In the genomic region with DNA sequence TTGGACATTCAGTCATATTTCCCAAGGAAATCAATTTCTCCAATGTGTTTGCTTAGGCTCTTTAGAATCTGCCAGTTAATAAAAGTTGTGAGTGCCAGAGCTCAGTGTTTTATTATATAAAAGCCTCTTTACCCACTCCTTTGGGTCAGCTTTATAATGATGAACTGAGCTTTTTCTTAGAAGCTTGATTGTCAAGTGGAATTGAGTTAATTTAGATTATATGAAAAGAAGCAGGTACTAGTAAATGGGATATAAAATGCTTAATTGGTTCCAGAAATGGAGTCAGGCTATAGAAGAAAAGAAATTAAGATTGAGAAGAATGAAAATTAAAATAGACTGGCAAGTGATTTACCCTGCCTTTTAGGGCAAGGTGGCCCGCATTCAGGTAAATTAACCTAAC, we compare ENCODE assay signal across 28 cellular contexts.
"Had no signal": no experiment of that assay in that cellular context is flagged by ENCODE, and none has a peak within 500 bp of the region (broad histone marks: within the 10 kb centered on the region; RNA-seq: fewer than 3 reads in every experiment).

No MANE protein-coding gene starts in this region.

- H3K27me3 ChIP-seq: ascending aorta, breast epithelium had no signal

- DNase-seq: activated CD4-positive, alpha-beta memory T cell treated with anti-CD3 and anti-CD28 coated beads, Interleukin-2, amount 10 ng/mL, durations not matched to agents 7 days and 5 days; activated CD4-positive, alpha-beta T cell treated with anti-CD3 and anti-CD28 coated beads for 1 hour; activated CD4-positive, alpha-beta T cell treated with anti-CD3 and anti-CD28 coated beads for 36 hours; activated CD4-positive, alpha-beta T cell treated with anti-CD3 and anti-CD28 coated beads for 48 hours; activated CD4-positive, alpha-beta T cell treated with anti-CD3 and anti-CD28 coated beads, Interleukin-2, amount 10 ng/mL, durations not matched to agents 7 days and 5 days; activated CD4-positive, alpha-beta T cell treated with anti-CD3 and anti-CD28 coated beads, Interleukin-2, amount 50 U/mL, for 48 hours; activated CD4-positive, CD25-positive, alpha-beta regulatory T cell; activated CD8-positive, alpha-beta memory T cell treated with anti-CD3 and anti-CD28 coated beads for 24 hours; activated CD8-positive, alpha-beta memory T cell treated with anti-CD3 and anti-CD28 coated beads, Interleukin-2, amount 10 ng/mL, durations not matched to agents 7 days and 5 days; activated CD8-positive, alpha-beta memory T cell treated with anti-CD3 and anti-CD28 coated beads, Interleukin-2, amount 50 U/mL, for 48 hours; activated CD8-positive, alpha-beta T cell treated with anti-CD3 and anti-CD28 coated beads, Interleukin-2, amount 10 ng/mL, durations not matched to agents 7 days and 5 days; activated effector memory CD4-positive, alpha-beta T cell treated with Interleukin-2 at 50 U/mL for 16 hours; activated gamma-delta T cell; activated naive CD4-positive, alpha-beta T cell treated with anti-CD3 and anti-CD28 coated beads, Interleukin-2, amount 10 ng/mL, durations not matched to agents 7 days and 5 days; activated naive CD4-positive, alpha-beta T cell treated with Interleukin-2 at 50 U/mL for 16 hours; activated naive CD8-positive, alpha-beta T cell treated with anti-CD3 and anti-CD28 coated beads, Interleukin-2, amount 10 ng/mL, durations not matched to agents 7 days and 5 days; activated naive CD8-positive, alpha-beta T cell treated with anti-CD3 and anti-CD28 coated beads, Interleukin-2, amount 50 U/mL, for 24 hours; activated T-cell treated with anti-CD3 and anti-CD28 coated beads, Interleukin-2, amount 50 U/mL, for 24 hours; activated T-cell treated with anti-CD3 and anti-CD28 coated beads, Interleukin-2, amount 50 U/mL, for 48 hours; amygdala; anterior cingulate cortex; central memory CD4-positive, alpha-beta T cell; T-helper 9 cell had no signal

- H3K27ac ChIP-seq: ascending aorta, breast epithelium, coronary artery, VCaP had no signal

- H3K36me3 ChIP-seq: ascending aorta, breast epithelium had no signal

- H3K4me3 ChIP-seq: ascending aorta, breast epithelium, coronary artery had no signal

- ATAC-seq: activated CD4-positive, alpha-beta T cell treated with anti-CD3 and anti-CD28 coated beads for 36 hours; activated CD4-positive, CD25-positive, alpha-beta regulatory T cell treated with anti-CD3 and anti-CD28 coated beads, Interleukin-2, amount 50 U/mL, for 24 hours; activated CD8-positive, alpha-beta memory T cell treated with anti-CD3 and anti-CD28 coated beads, Interleukin-2, amount 10 ng/mL, durations not matched to agents 7 days and 5 days; activated CD8-positive, alpha-beta T cell treated with anti-CD3 and anti-CD28 coated beads, Interleukin-2, amount 10 ng/mL, durations not matched to agents 7 days and 5 days; activated naive CD8-positive, alpha-beta T cell treated with anti-CD3 and anti-CD28 coated beads, Interleukin-2, amount 50 U/mL, for 24 hours had no signal
